In genomic region chr11:31535479-31535878, GRCh38 we compare ENCODE assay signal across 33 cellular contexts. TPM values are rescaled to one million over a fixed set of nuclear protein-coding genes. Genes with fewer than 3 reads are reported as not detected.
"Had no signal": no experiment of that assay in that cellular context is flagged by ENCODE, and none has a peak within 500 bp of the region (broad histone marks: within the 10 kb centered on the region; RNA-seq: fewer than 3 reads in every experiment).

No MANE protein-coding gene starts in this region.

- H3K36me3 ChIP-seq: adrenal gland, ascending aorta, brain microvascular endothelial cell, breast epithelium, cardiac muscle cell had no signal

- H3K4me3 ChIP-seq: adrenal gland, ascending aorta, body of pancreas, breast epithelium, cardiac muscle cell had no signal

- H3K9me3 ChIP-seq: adrenal gland, ascending aorta, body of pancreas, breast epithelium had no signal

- DNase-seq: activated effector memory CD4-positive, alpha-beta T cell treated with anti-CD3 and anti-CD28 coated beads, Interleukin-2, amount 50 U/mL, for 16 hours; activated effector memory CD4-positive, alpha-beta T cell treated with Interleukin-2 at 50 U/mL for 16 hours; activated gamma-delta T cell; activated gamma-delta T cell treated with Interleukin-2 at 50 U/mL for 16 hours; activated naive CD4-positive, alpha-beta T cell; activated naive CD4-positive, alpha-beta T cell treated with anti-CD3 and anti-CD28 coated beads for 36 hours; activated naive CD4-positive, alpha-beta T cell treated with anti-CD3 and anti-CD28 coated beads, Interleukin-2, amount 10 ng/mL, durations not matched to agents 7 days and 5 days; activated naive CD4-positive, alpha-beta T cell treated with anti-CD3 and anti-CD28 coated beads, Interleukin-2, amount 50 U/mL, for 16 hours; activated naive CD4-positive, alpha-beta T cell treated with Interleukin-2 at 50 U/mL for 16 hours; activated naive CD8-positive, alpha-beta T cell treated with anti-CD3 and anti-CD28 coated beads for 36 hours; activated naive CD8-positive, alpha-beta T cell treated with anti-CD3 and anti-CD28 coated beads, Interleukin-2, amount 10 ng/mL, durations not matched to agents 7 days and 5 days; activated naive CD8-positive, alpha-beta T cell treated with anti-CD3 and anti-CD28 coated beads, Interleukin-2, amount 50 U/mL, for 24 hours; activated T-cell treated with anti-CD3 and anti-CD28 coated beads for 4 hours; activated T-cell treated with anti-CD3 and anti-CD28 coated beads, Interleukin-2, amount 50 U/mL, for 1 hour; activated T-cell treated with anti-CD3 and anti-CD28 coated beads, Interleukin-2, amount 50 U/mL, for 24 hours; activated T-cell treated with anti-CD3 and anti-CD28 coated beads, Interleukin-2, amount 50 U/mL, for 4 hours; activated T-cell treated with anti-CD3 and anti-CD28 coated beads, Interleukin-2, amount 50 U/mL, for 48 hours; activated T-cell treated with anti-CD3 and anti-CD28 coated beads, Interleukin-2, amount 50 U/mL, for 72 hours; adrenal gland; amniotic stem cell; amygdala; anterior cingulate cortex; aorta; body of pancreas; brain microvascular endothelial cell; caudate nucleus; central memory CD4-positive, alpha-beta T cell; cerebellar nuclear complex had no signal

- ATAC-seq: activated naive CD4-positive, alpha-beta T cell treated with anti-CD3 and anti-CD28 coated beads, Interleukin-2, amount 50 U/mL, for 72 hours; activated naive CD8-positive, alpha-beta T cell treated with anti-CD3 and anti-CD28 coated beads, Interleukin-2, amount 50 U/mL, for 24 hours; activated T-cell treated with anti-CD3 and anti-CD28 coated beads, Interleukin-2, amount 50 U/mL, for 4 hours; activated T-cell treated with anti-CD3 and anti-CD28 coated beads, Interleukin-2, amount 50 U/mL, for 72 hours; activated T-helper 17 cell treated with anti-CD3 and anti-CD28 coated beads, Interleukin-2, amount 50 U/mL, for 72 hours; body of pancreas had no signal

- H3K27me3 ChIP-seq: adrenal gland, ascending aorta, body of pancreas, brain microvascular endothelial cell, breast epithelium, cardiac muscle cell had no signal

- H3K4me1 ChIP-seq: adrenal gland, ascending aorta, breast epithelium had no signal

- H3K27ac ChIP-seq: adrenal gland, ascending aorta, body of pancreas, brain microvascular endothelial cell, breast epithelium, cardiac muscle cell had no signal

RNA-seq across cellular contexts. Expression of gene IMMP1L, which starts 26.1 kb away (rescaled TPM):
- total RNA-seq: ascending aorta had no signal
